In the genomic region with DNA sequence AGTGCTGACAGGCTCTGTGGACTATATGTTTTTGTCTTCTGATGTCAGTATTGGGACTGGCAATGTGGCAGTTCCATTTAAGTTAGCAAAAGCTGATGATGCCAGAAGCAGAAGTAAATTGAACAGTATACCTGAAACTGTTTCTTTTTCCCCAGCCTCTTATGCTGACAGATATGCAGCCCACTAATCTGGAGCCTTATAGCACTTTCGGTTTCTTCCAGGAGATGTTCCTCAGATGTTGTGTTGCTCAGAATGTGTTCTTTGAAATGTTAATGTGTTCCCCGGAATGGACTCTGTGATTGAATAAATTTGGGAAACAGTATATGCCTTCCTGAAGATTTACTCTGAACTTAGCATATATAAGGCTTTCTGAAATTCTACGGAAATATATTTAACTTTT, we compare ENCODE assay signal across 18 cellular contexts.
A peak's percentile ranks its signal among the peaks of the same experiment; 100 is the strongest.
DNase-seq lines count a peak whose midpoint lies in the region; ATAC-seq, FAIRE-seq and TF ChIP-seq lines count a peak whose summit lies in the region.
"Had no signal": no experiment of that assay in that cellular context is flagged by ENCODE, and none has a peak within 500 bp of the region (broad histone marks: within the 10 kb centered on the region; RNA-seq: fewer than 3 reads in every experiment).

No MANE protein-coding gene starts in this region.

- FAIRE-seq in GM12891 (lab: Jason Lieb, UNC) (peak; percentile 13), K562 (lab: Jason Lieb, UNC) (no peak)
- FAIRE-seq: HTR-8/SVneo had no signal

- in situ Hi-C loops in K562 (cut with MboI), result no loop called here

- TF ChIP-seq EP300 in K562 (IDR thresholded peaks at IDR 0.05; ENCODE audit: low read length), result no peak

- H2AFZ ChIP-seq in K562 (ENCODE audit: low read depth, low read length), result peak overlapping the region; percentile 14; the same call in 1 of the 2 replicates

- no peak overlapping the region; the same call in 1 of the 2 replicates for H3K4me2 ChIP-seq in K562 (ENCODE audit: insufficient read depth, low read length)

- CTCF ChIA-PET in K562 (lab: Yijun Ruan, JAX; ENCODE audit: low intra/inter-chr PET ratio), result no interaction called here

- POLR2A ChIA-PET in K562 (lab: Yijun Ruan, JAX), result interaction anchor here (0.9 kb wide), 1 partner anchor 25 kb away, joined by 3 read pairs; no protein-coding TSS in a partner anchor

- no TSS peak for BruUV-seq in K562 (replicated peaks; lab: Mats Ljungman, UMichigan)

- H3K36me3 ChIP-seq in K562 (ENCODE audit: control insufficient read depth, insufficient read depth, low read length), result peaks cover 8% of the 10 kb centered on the region; the same call in 2 of the 3 replicates

- 0 out of 2 replicates have a peak, but pooled peaks cover 2% of the 10 kb centered on the region for H3K9me3 ChIP-seq in K562 (replicated peaks; ENCODE audit: control insufficient read depth, insufficient read depth, low read depth, low read length)

- DNase-seq in GM12891 (ENCODE audit: insufficient read length, low spot score), result no peak
- DNase-seq in K562 (ENCODE audit: extremely low read depth in 1 of 4, low spot score in 3 of 4), result no peak
- DNase-seq in iris pigment epithelial cell (ENCODE audit: low read depth), result peak; percentile 10
- no peak for DNase-seq in NCI-H69 (lab: John Stamatoyannopoulos, UW)
- DNase-seq in ureter (ENCODE audit: low spot score), result no peak
- DNase-seq in NCI-H128 (lab: John Stamatoyannopoulos, UW; ENCODE audit: unreplicated experiment), result no peak
- DNase-seq: AML-193; CD4-positive, CD25-positive, alpha-beta regulatory T cell; DMS53; H9; KBM-7; NCI-H2107; NCI-H226; NCI-H526 had no signal

- H3K9me1 ChIP-seq in K562 (ENCODE audit: control insufficient read depth, insufficient read depth, low read length), result no peaks in the 10 kb centered on the region

- TF ChIP-seq CTCF in K562 (IDR thresholded peaks at IDR 0.05 in 2 of 3, conservative IDR thresholded peaks at IDR 0.05 in 1 of 3; ENCODE audit: insufficient read depth in 2 of 3, low read depth in 1 of 3, low read length in 3 of 3), result no peak

- ATAC-seq in HG02885 (IDR thresholded peaks at IDR 0.05; ENCODE audit: poor library complexity, unreplicated experiment) (peak; percentile 51), K562 (peak; percentile 67), GM19395 (IDR thresholded peaks at IDR 0.05; ENCODE audit: unreplicated experiment) (no peak)

- H3K27me3 ChIP-seq in K562 (ENCODE audit: control insufficient read depth in 2 of 2, insufficient read depth in 2 of 2, low read length in 2 of 2), result no peaks in the 10 kb centered on the region

- no peak overlapping the region for H3K9ac ChIP-seq in K562 (ENCODE audit: insufficient read depth in 1 of 2, low read depth in 2 of 2, low read length in 2 of 2)

- H4K20me1 ChIP-seq in K562 (replicated peaks; ENCODE audit: control insufficient read depth, insufficient read depth, low read length), result no peaks in the 10 kb centered on the region

- peaks cover 0 to 2% of the 10 kb centered on the region in 2 experiments; a peak in 2 of 5 replicates for H3K4me1 ChIP-seq in K562 (replicated peaks in 1 of 2; ENCODE audit: control insufficient read depth in 2 of 2, insufficient read depth in 2 of 2, low read length in 2 of 2)

- 44% methylated on average over 3 of the region's 3 CpGs for WGBS in K562 (ENCODE audit: insufficient coverage, low coverage, missing lambda C conversion rate)

- H3K27ac ChIP-seq in K562 (ENCODE audit: extremely low read depth, low read depth, low read length), result no peak overlapping the region
- H3K27ac ChIP-seq: SK-N-MC had no signal

- TF ChIP-seq POLR2A in GM12891 (IDR thresholded peaks at IDR 0.05; ENCODE audit: low read depth, low read length) (no peak), K562 (conservative IDR thresholded peaks at IDR 0.05) (no peak)

- no peak overlapping the region for H3K4me3 ChIP-seq in K562
- H3K4me3 ChIP-seq: SK-N-MC had no signal

- H3K79me2 ChIP-seq in K562 (ENCODE audit: control insufficient read depth, insufficient read depth, low read length), result no peaks in the 10 kb centered on the region

- intact Hi-C loops in K562 (cut with micrococcal nuclease), result no loop called here

- TF ChIP-seq RAD21 in K562 (CRISPR knock-in tag; conservative IDR thresholded peaks at IDR 0.05 in 1 of 2, IDR thresholded peaks at IDR 0.05 in 1 of 2), result no peak

TF ChIP-seq in GM12891, 5 proteins besides CTCF, POLR2A, EP300 and RAD21:
- TF ChIP-seq POLR2AphosphoS5 (IDR thresholded peaks at IDR 0.05; ENCODE audit: low read depth, low read length), result no peak
- no peak for TF ChIP-seq TAF1 (IDR thresholded peaks at IDR 0.05; ENCODE audit: low read depth, low read length)
- no peak for TF ChIP-seq PAX5 (IDR thresholded peaks at IDR 0.05; ENCODE audit: insufficient read depth, low read length, severe bottlenecking)
- TF ChIP-seq SPI1 (IDR thresholded peaks at IDR 0.05; ENCODE audit: low read depth, low read length), result no peak
- TF ChIP-seq POU2F2 (IDR thresholded peaks at IDR 0.05; ENCODE audit: low read depth, low read length), result no peak

TF ChIP-seq in K562, 482 proteins besides CTCF, POLR2A, EP300 and RAD21:
- TF ChIP-seq ZNF644 (tag; IDR thresholded peaks at IDR 0.05; ENCODE audit: low read depth) (no peak), MEIS2 (IDR thresholded peaks at IDR 0.05; ENCODE audit: partially characterized antibody) (peak; percentile 40)
